ENCODE assay signal across 8 cellular contexts in the genomic region with DNA sequence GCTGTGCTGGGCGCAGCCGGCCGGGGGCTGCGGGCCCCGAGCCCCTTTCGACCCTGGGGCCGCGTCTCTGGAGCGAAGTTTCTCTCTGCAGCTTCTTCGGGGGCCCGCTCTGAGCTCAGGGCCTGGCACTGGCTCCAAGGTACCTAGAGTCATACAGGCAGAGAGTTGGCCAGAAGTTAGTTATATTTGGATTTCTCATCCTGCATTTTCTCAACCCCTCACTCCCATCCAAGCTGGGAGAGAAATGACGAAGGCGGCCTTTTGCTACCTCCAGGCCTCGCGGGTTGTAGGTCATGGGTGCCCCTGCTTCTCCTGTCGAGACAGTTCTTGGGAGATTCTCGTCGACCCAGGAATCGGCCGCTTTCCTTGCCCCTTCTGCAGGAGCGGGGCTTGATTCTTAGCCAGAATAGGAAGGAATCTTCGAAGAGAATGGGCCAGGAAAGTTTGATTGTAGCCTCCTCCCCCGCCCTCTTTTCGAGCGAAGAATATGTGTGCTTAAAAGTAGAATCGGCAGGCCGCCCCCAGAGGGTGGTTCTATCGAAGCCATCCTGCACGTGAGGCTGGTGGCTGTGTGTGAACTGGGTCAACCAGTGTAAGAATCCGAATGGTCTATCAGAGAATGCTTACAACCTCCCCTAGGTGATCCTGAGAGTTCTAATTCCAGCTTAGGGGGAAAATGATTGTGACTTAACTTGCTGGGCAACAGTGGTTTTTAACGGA. TPM values are rescaled to one million over a fixed set of nuclear protein-coding genes. Genes with fewer than 3 reads are reported as not detected.
DNase-seq lines count a peak whose midpoint lies in the region; ATAC-seq and TF ChIP-seq lines count a peak whose summit lies in the region.

No MANE protein-coding gene starts in this region.

- intact Hi-C loops in CD4-positive, alpha-beta T cell (cut with DNase I, micrococcal nuclease): loop anchor here (2.0 to 10.0 kb wide), 7 partner anchors 40 to 555 kb away; partner anchors contain the start of genes ACADS (in 1 of the 2), C12orf43 (in 1 of the 2), COX6A1 (in 1 of the 2) and GCN1 (in 1 of the 2)

- no peaks in the 10 kb centered on the region for H4K20me1 ChIP-seq in MM.1S (ENCODE audit: insufficient read depth, low read length)

- 0 out of 2 replicates have a peak, but pooled peaks cover 3% of the 10 kb centered on the region for H3K4me1 ChIP-seq in MM.1S (ENCODE audit: low read length)
- H3K4me1 ChIP-seq in iPS-18a (ENCODE audit: control insufficient read depth, low read depth, low read length): peaks cover 39% of the 10 kb centered on the region

- no peaks in the 10 kb centered on the region for H3K9me3 ChIP-seq in CD4-positive, alpha-beta T cell (ENCODE audit: control insufficient read depth, low read length)
- H3K9me3 ChIP-seq in MM.1S (replicated peaks; ENCODE audit: insufficient read depth, low read length): no peaks in the 10 kb centered on the region
- H3K9me3 ChIP-seq in iPS-18a (ENCODE audit: control insufficient read depth, low read depth, low read length): no peaks in the 10 kb centered on the region

- H3K4me3 Mint-ChIP-seq in CD4-positive, alpha-beta T cell: peak overlapping the region; percentile 90

- H3K27me3 Mint-ChIP-seq in CD4-positive, alpha-beta T cell: no peaks in the 10 kb centered on the region

- no peak for TF ChIP-seq CTCF in CD4-positive, alpha-beta T cell (IDR thresholded peaks at IDR 0.05)
- no peak for TF ChIP-seq CTCF in MM.1S (IDR thresholded peaks at IDR 0.05; ENCODE audit: low read length)
- no peak for TF ChIP-seq CTCF in GM10248 (IDR thresholded peaks at IDR 0.05; ENCODE audit: control extremely low read depth, extremely low read depth, low read depth, missing control alignments)

- H3K9me2 ChIP-seq in MM.1S (replicated peaks; ENCODE audit: insufficient read depth, low read length): no peaks in the 10 kb centered on the region

- POLR2A ChIA-PET in CD4-positive, alpha-beta T cell (lab: Charles Lee): interaction anchor here (0.9 to 1.9 kb wide), 4 partner anchors 22 to 487 kb away, joined by 4 to 9 read pairs (median 5); partner anchors contain the start of genes POP5, RNU4-2, RPLP0 and UNC119B
- POLR2A ChIA-PET in GM10248 (lab: Yijun Ruan, JAX): interaction anchor here (1.0 to 2.0 kb wide), 2 partner anchors 13 to 487 kb away, joined by 3 to 8 read pairs; partner anchors contain the start of gene RPLP0

- peak in 6 of 10 experiments; percentile 4 to 36 (median 13) for DNase-seq in CD4-positive, alpha-beta T cell
- DNase-seq in MM.1S: peak; percentile 26
- DNase-seq in activated naive CD4-positive, alpha-beta T cell treated with anti-CD3 and anti-CD28 coated beads, Interleukin-2, amount 50 U/mL, for 72 hours (ENCODE audit: low spot score in 2 of 2): peak; percentile 27 to 59
- DNase-seq in stimulated activated CD4-positive, alpha-beta T cell treated with anti-CD3 and anti-CD28 coated beads, Interleukin-2, amount 100 ng/mL, for 4 hours (ENCODE audit: low read depth): peak; percentile 44
- no peak for DNase-seq in GM10248 (ENCODE audit: extremely low spot score)

- H3K4me2 ChIP-seq in MM.1S (ENCODE audit: low read depth, low read length): peak overlapping the region; percentile 92

- peak overlapping the region; percentile 71 for H3K4me3 ChIP-seq in MM.1S (ENCODE audit: low read length)
- H3K4me3 ChIP-seq in iPS-18a (ENCODE audit: low read length): peak overlapping the region; percentile 98

- CTCF ChIA-PET in CD4-positive, alpha-beta T cell (lab: Charles Lee): interaction anchor here (0.6 to 1.4 kb wide), 4 partner anchors 15 to 408 kb away, joined by 3 read pairs; partner anchors contain the start of gene SRSF9
- CTCF ChIA-PET in GM10248 (lab: Yijun Ruan, JAX): interaction anchor here (0.8 to 6.1 kb wide), 9 partner anchors 9 to 40 kb away, joined by 3 to 50 read pairs (median 4); partner anchors contain the start of gene UNC119B

- 0 out of 2 replicates have a peak overlapping the region, but pooled peaks have one; percentile 26 for H2AFZ ChIP-seq in MM.1S (ENCODE audit: low read length)

- H3K36me3 ChIP-seq in MM.1S (replicated peaks; ENCODE audit: insufficient read depth, low read length): no peaks in the 10 kb centered on the region
- H3K36me3 ChIP-seq in iPS-18a (ENCODE audit: control insufficient read depth, low read depth, low read length): no peaks in the 10 kb centered on the region

- peaks cover 12% of the 10 kb centered on the region for H3F3A ChIP-seq in MM.1S (ENCODE audit: insufficient read depth, low read length)

- H3K36me3 Mint-ChIP-seq in CD4-positive, alpha-beta T cell (ENCODE audit: low read depth): peaks cover 13% of the 10 kb centered on the region
- peaks cover 9 to 25% of the 10 kb centered on the region in 2 donors for H3K36me3 Mint-ChIP-seq in activated naive CD4-positive, alpha-beta T cell treated with anti-CD3 and anti-CD28 coated beads, Interleukin-2, amount 50 U/mL, for 72 hours

- no peaks in the 10 kb centered on the region for H3K9me3 Mint-ChIP-seq in CD4-positive, alpha-beta T cell
- H3K9me3 Mint-ChIP-seq in activated naive CD4-positive, alpha-beta T cell treated with anti-CD3 and anti-CD28 coated beads, Interleukin-2, amount 50 U/mL, for 72 hours: no peaks in the 10 kb centered on the region

- peaks cover 58% of the 10 kb centered on the region for H3K4me1 Mint-ChIP-seq in CD4-positive, alpha-beta T cell (ENCODE audit: low read depth)

- H3K79me2 ChIP-seq in MM.1S (ENCODE audit: low read length): peaks cover 52% of the 10 kb centered on the region

- H3K27ac Mint-ChIP-seq in CD4-positive, alpha-beta T cell: peak overlapping the region; percentile 76
- peak overlapping the region; percentile 59 to 89 for H3K27ac Mint-ChIP-seq in activated naive CD4-positive, alpha-beta T cell treated with anti-CD3 and anti-CD28 coated beads, Interleukin-2, amount 50 U/mL, for 72 hours

- H3K27ac ChIP-seq in CD4-positive, alpha-beta T cell (ENCODE audit: low read depth, low read length): no peak overlapping the region
- H3K27ac ChIP-seq in MM.1S (ENCODE audit: low read length): no peak overlapping the region
- peak overlapping the region; percentile 15 for H3K27ac ChIP-seq in iPS-18a (ENCODE audit: low read length)

- ATAC-seq in CD4-positive, alpha-beta T cell (ENCODE audit: poor library complexity): no peak
- no peak for ATAC-seq in activated naive CD4-positive, alpha-beta T cell treated with anti-CD3 and anti-CD28 coated beads, Interleukin-2, amount 50 U/mL, for 72 hours
- ATAC-seq in HG03571 (IDR thresholded peaks at IDR 0.05; ENCODE audit: unreplicated experiment) (no peak), GM18520 (IDR thresholded peaks at IDR 0.05; ENCODE audit: unreplicated experiment) (no peak)

- peak overlapping the region; percentile 72 for H3K9ac ChIP-seq in MM.1S (ENCODE audit: low read length)
- H3K9ac ChIP-seq in iPS-18a (ENCODE audit: low read length): peak overlapping the region; percentile 83

- H3K27me3 ChIP-seq in CD4-positive, alpha-beta T cell (ENCODE audit: control insufficient read depth, insufficient read depth, low read length): no peaks in the 10 kb centered on the region
- no peaks in the 10 kb centered on the region for H3K27me3 ChIP-seq in MM.1S (replicated peaks; ENCODE audit: insufficient read depth, low read length)
- H3K27me3 ChIP-seq in iPS-18a (ENCODE audit: control insufficient read depth, insufficient read depth, low read length): no peaks in the 10 kb centered on the region

RNA-seq across cellular contexts. Expression of gene MLEC, which starts 0.8 kb away (rescaled TPM):
- 10 to 100 TPM; 20.7 to 22.1 TPM for total RNA-seq in CD4-positive, alpha-beta T cell
- total RNA-seq in activated naive CD4-positive, alpha-beta T cell treated with anti-CD3 and anti-CD28 coated beads, Interleukin-2, amount 50 U/mL, for 72 hours: 10 to 100 TPM; 51.0 to 89.9 TPM

RNA-seq across cellular contexts. Expression of gene UNC119B, which starts 22.5 kb away (rescaled TPM):
- total RNA-seq in CD4-positive, alpha-beta T cell: 10 to 100 TPM; 10.7 TPM
- 10 to 100 TPM; 24.3 to 26.7 TPM for total RNA-seq in activated naive CD4-positive, alpha-beta T cell treated with anti-CD3 and anti-CD28 coated beads, Interleukin-2, amount 50 U/mL, for 72 hours

RNA-seq across cellular contexts. Expression of gene ACADS, which starts 37.9 kb away (rescaled TPM):
- 1 to 10 TPM; 8.9 to 9.2 TPM for total RNA-seq in CD4-positive, alpha-beta T cell
- total RNA-seq in activated naive CD4-positive, alpha-beta T cell treated with anti-CD3 and anti-CD28 coated beads, Interleukin-2, amount 50 U/mL, for 72 hours: 10 to 100 TPM; 15.9 to 24.5 TPM

RNA-seq across cellular contexts. Expression of gene CABP1, which starts 47.3 kb away (rescaled TPM):
- under 1 TPM in 1 of 2 experiments, not detected in 1; 0.11 TPM for total RNA-seq in CD4-positive, alpha-beta T cell
- total RNA-seq in activated naive CD4-positive, alpha-beta T cell treated with anti-CD3 and anti-CD28 coated beads, Interleukin-2, amount 50 U/mL, for 72 hours: 1 to 10 TPM in 1 of 2 donors, not detected in 1; 3.0 TPM
